26 cellular contexts compared by ENCODE assay signal in genomic region chr15:25169318-25169717, GRCh38.
DNase-seq lines count a peak whose midpoint lies in the region; ATAC-seq and TF ChIP-seq lines count a peak whose summit lies in the region.
"Had no signal": no experiment of that assay in that cellular context is flagged by ENCODE, and none has a peak within 500 bp of the region (broad histone marks: within the 10 kb centered on the region; RNA-seq: fewer than 3 reads in every experiment).

No MANE protein-coding gene starts in this region.

- H2BK15ac ChIP-seq in H9 (ENCODE audit: low read depth, low read length) = no peak overlapping the region

- DNase-seq in activated CD8-positive, alpha-beta memory T cell treated with anti-CD3 and anti-CD28 coated beads, Interleukin-2, amount 50 U/mL, for 4 hours = peak; percentile 6
- no peak for DNase-seq in activated CD8-positive, alpha-beta memory T cell treated with anti-CD3 and anti-CD28 coated beads, Interleukin-2, amount 50 U/mL, for 48 hours
- peak; percentile 13 for DNase-seq in H9
- DNase-seq in hepatocyte (ENCODE audit: low spot score) = peak; percentile 1
- DNase-seq in prostate gland (ENCODE audit: low spot score) = peak; percentile 3
- no peak for DNase-seq in NCI-H1694 (lab: John Stamatoyannopoulos, UW)
- DNase-seq: activated naive CD8-positive, alpha-beta T cell treated with anti-CD3 and anti-CD28 coated beads, Interleukin-2, amount 10 ng/mL, durations not matched to agents 7 days and 5 days; effector CD8-positive, alpha-beta T cell; foreskin melanocyte; GF-D8; GM23248; hypothalamus; lower lobe of right lung; NCI-H146; NCI-H2171 treated with DMSO at 0.1 percent for 48 hours; NCI-H526; stimulated activated CD4-positive, alpha-beta T cell treated with anti-CD3 and anti-CD28 coated beads, Interleukin-2, amount 100 ng/mL, for 24 hours had no signal

- TF ChIP-seq CTCF in H9 (conservative IDR thresholded peaks at IDR 0.05) (no peak), hepatocyte (IDR thresholded peaks at IDR 0.05; ENCODE audit: poor library complexity) (no peak), prostate gland (IDR thresholded peaks at IDR 0.05) (no peak)

- ATAC-seq in HG03175 (IDR thresholded peaks at IDR 0.05; ENCODE audit: unreplicated experiment) (no peak), HG03025 (IDR thresholded peaks at IDR 0.05; ENCODE audit: low FRiP score, unreplicated experiment) (no peak)
- ATAC-seq: esophagus mucosa, lower lobe of right lung, mucosa of descending colon, Panc1, pancreas had no signal

- no peaks in the 10 kb centered on the region for H3K4me1 Mint-ChIP-seq in H9
- H3K4me1 Mint-ChIP-seq: activated naive CD8-positive, alpha-beta T cell treated with anti-CD3 and anti-CD28 coated beads, Interleukin-2, amount 10 ng/mL, durations not matched to agents 7 days and 5 days; nephron had no signal

- H3K4me3 ChIP-seq in hepatocyte = no peak overlapping the region
- H3K4me3 ChIP-seq in prostate gland = no peak overlapping the region
- H3K4me3 ChIP-seq: GM23248, lower lobe of right lung, mucosa of descending colon, pancreas, skin epidermis had no signal

- H3K4me1 ChIP-seq in H9 (ENCODE audit: insufficient read depth, low read length) (no peaks in the 10 kb centered on the region), hepatocyte (ENCODE audit: insufficient read depth) (no peaks in the 10 kb centered on the region), prostate gland (replicated peaks) (no peaks in the 10 kb centered on the region)
- H3K4me1 ChIP-seq: lower lobe of right lung, pancreas had no signal

- H3K36me3 ChIP-seq in hepatocyte (replicated peaks; ENCODE audit: insufficient read depth, low read depth) = no peaks in the 10 kb centered on the region
- H3K36me3 ChIP-seq in prostate gland = no peaks in the 10 kb centered on the region
- H3K36me3 ChIP-seq: lower lobe of right lung, pancreas had no signal

- no peak overlapping the region for H4K5ac ChIP-seq in H9 (ENCODE audit: insufficient read length, low read depth, low read length)

- no peak overlapping the region for H3K27ac ChIP-seq in H9 (ENCODE audit: insufficient read length, low read depth, low read length)
- H3K27ac ChIP-seq in hepatocyte = no peak overlapping the region
- no peak overlapping the region for H3K27ac ChIP-seq in prostate gland
- H3K27ac ChIP-seq: GM23248, KMS-11, lower lobe of right lung, pancreas, skin epidermis had no signal

- H3K27ac Mint-ChIP-seq in H9 = no peak overlapping the region
- H3K27ac Mint-ChIP-seq: activated naive CD8-positive, alpha-beta T cell treated with anti-CD3 and anti-CD28 coated beads, Interleukin-2, amount 10 ng/mL, durations not matched to agents 7 days and 5 days; nephron had no signal

- no peaks in the 10 kb centered on the region; the same call in 1 of the 2 replicates for H3K27me3 Mint-ChIP-seq in H9 (ENCODE audit: low read depth)
- H3K27me3 Mint-ChIP-seq: activated naive CD8-positive, alpha-beta T cell treated with anti-CD3 and anti-CD28 coated beads, Interleukin-2, amount 10 ng/mL, durations not matched to agents 7 days and 5 days had no signal

- H3K9me2 ChIP-seq in hepatocyte (replicated peaks; ENCODE audit: insufficient read depth) = no peaks in the 10 kb centered on the region

- intact Hi-C loops in prostate gland (cut with DNase I) = no loop called here

- no peak overlapping the region for H3T11ph ChIP-seq in H9 (ENCODE audit: low read length)

- H2AK5ac ChIP-seq in H9 (ENCODE audit: insufficient read length, low read length) = no peak overlapping the region

- no peak overlapping the region for H2BK12ac ChIP-seq in H9 (ENCODE audit: insufficient read length, low read depth, low read length)

- H3K14ac ChIP-seq in H9 (ENCODE audit: insufficient read depth, low read length) = no peak overlapping the region

- no peak overlapping the region for H2BK20ac ChIP-seq in H9 (ENCODE audit: low read depth, low read length, poor library complexity, severe bottlenecking)

- H3K79me1 ChIP-seq in H9 (ENCODE audit: insufficient read depth, low read depth, low read length, poor library complexity, severe bottlenecking) = no peaks in the 10 kb centered on the region

- no peak overlapping the region for H3K4me3 Mint-ChIP-seq in H9
- H3K4me3 Mint-ChIP-seq: activated naive CD8-positive, alpha-beta T cell treated with anti-CD3 and anti-CD28 coated beads, Interleukin-2, amount 10 ng/mL, durations not matched to agents 7 days and 5 days; nephron had no signal

- no peak overlapping the region for H3K18ac ChIP-seq in H9 (ENCODE audit: insufficient read length, low read depth, low read length)

- peaks cover 56 to 69% of the 10 kb centered on the region in 2 experiments for H3K9me3 Mint-ChIP-seq in H9

- H2BK5ac ChIP-seq in H9 (ENCODE audit: insufficient read length, low read length) = no peak overlapping the region

- no peak for TF ChIP-seq POLR2A in prostate gland (IDR thresholded peaks at IDR 0.05)

- H3K23ac ChIP-seq in H9 (ENCODE audit: insufficient read length, low read depth, low read length) = no peak overlapping the region

- H3K27me3 ChIP-seq in H9 (ENCODE audit: insufficient read depth, low read length) (no peaks in the 10 kb centered on the region), hepatocyte (no peaks in the 10 kb centered on the region), prostate gland (replicated peaks; ENCODE audit: insufficient read depth) (no peaks in the 10 kb centered on the region)
- H3K27me3 ChIP-seq: pancreas had no signal

- H4K8ac ChIP-seq in H9 (replicated peaks; ENCODE audit: insufficient read length, low read depth, low read length) = no peak overlapping the region

- H4K91ac ChIP-seq in H9 (ENCODE audit: insufficient read length, low read depth, low read length) = no peak overlapping the region

- no peaks in the 10 kb centered on the region for H3K23me2 ChIP-seq in H9 (ENCODE audit: insufficient read length, low read depth, low read length, poor library complexity, severe bottlenecking)

- H2AFZ ChIP-seq in H9 (ENCODE audit: low read length) (no peak overlapping the region), hepatocyte (no peak overlapping the region)
- H2AFZ ChIP-seq: GM23248 had no signal

- WGBS in H9 (ENCODE audit: extremely low coverage, insufficient read length, low lambda C conversion rate) = no CpG with 5 or more reads among the region's 15 CpGs
- 87% methylated on average over 15 of the region's 15 CpGs for WGBS in hepatocyte (ENCODE audit: low lambda C conversion rate, missing lambda C conversion rate)
- WGBS in prostate gland = 91% methylated on average over 15 of the region's 15 CpGs

- H3K56ac ChIP-seq in H9 (ENCODE audit: insufficient read length, low read depth, low read length) = no peak overlapping the region

- no peaks in the 10 kb centered on the region for H3K79me2 ChIP-seq in H9 (ENCODE audit: insufficient read depth, low read length)
- H3K79me2 ChIP-seq in hepatocyte = no peaks in the 10 kb centered on the region

- H4K20me1 ChIP-seq in H9 (ENCODE audit: control insufficient read depth, insufficient read depth, insufficient read length) (no peaks in the 10 kb centered on the region), hepatocyte (ENCODE audit: insufficient read depth, poor library complexity, severe bottlenecking) (no peaks in the 10 kb centered on the region)

- H3K36me3 Mint-ChIP-seq in H9 (ENCODE audit: insufficient read depth in 1 of 3, low read depth in 3 of 3) = peaks cover 6 to 9% (median 7%) of the 10 kb centered on the region in 3 experiments; a peak in 6 of 7 replicates
- H3K36me3 Mint-ChIP-seq: activated naive CD8-positive, alpha-beta T cell treated with anti-CD3 and anti-CD28 coated beads, Interleukin-2, amount 10 ng/mL, durations not matched to agents 7 days and 5 days had no signal

- H2BK120ac ChIP-seq in H9 (ENCODE audit: low read depth, low read length, poor library complexity, severe bottlenecking) = no peak overlapping the region

- no peak overlapping the region for H3K4ac ChIP-seq in H9 (ENCODE audit: low read depth, low read length)

- no peak overlapping the region for H3K4me2 ChIP-seq in H9 (ENCODE audit: insufficient read depth, insufficient read length, low read length)
- H3K4me2 ChIP-seq in hepatocyte = no peak overlapping the region
- H3K4me2 ChIP-seq: KMS-11 had no signal

- no peak overlapping the region for H3K9ac ChIP-seq in H9 (ENCODE audit: extremely low read depth, insufficient read length, low read length)
- H3K9ac ChIP-seq: GM23248, KMS-11 had no signal

- peaks cover 40% of the 10 kb centered on the region for H3K9me3 ChIP-seq in H9 (ENCODE audit: control insufficient read depth, low read depth, low read length)
- H3K9me3 ChIP-seq in hepatocyte (ENCODE audit: low read depth) = peaks cover 3% of the 10 kb centered on the region
- no peaks in the 10 kb centered on the region for H3K9me3 ChIP-seq in prostate gland
- H3K9me3 ChIP-seq: pancreas had no signal

Comparison
In these comparisons a context has a peak if more than half of its experiments do, and no peak if none do; other contexts are left out.
1. DNase-seq: peak in activated CD8-positive, alpha-beta memory T cell treated with anti-CD3 and anti-CD28 coated beads, Interleukin-2, amount 50 U/mL, for 4 hours (single experiment), H9 (single experiment), hepatocyte (single experiment) and prostate gland (single experiment); none in activated CD8-positive, alpha-beta memory T cell treated with anti-CD3 and anti-CD28 coated beads, Interleukin-2, amount 50 U/mL, for 48 hours (single experiment) and NCI-H1694 (single experiment).